In the genomic region with DNA sequence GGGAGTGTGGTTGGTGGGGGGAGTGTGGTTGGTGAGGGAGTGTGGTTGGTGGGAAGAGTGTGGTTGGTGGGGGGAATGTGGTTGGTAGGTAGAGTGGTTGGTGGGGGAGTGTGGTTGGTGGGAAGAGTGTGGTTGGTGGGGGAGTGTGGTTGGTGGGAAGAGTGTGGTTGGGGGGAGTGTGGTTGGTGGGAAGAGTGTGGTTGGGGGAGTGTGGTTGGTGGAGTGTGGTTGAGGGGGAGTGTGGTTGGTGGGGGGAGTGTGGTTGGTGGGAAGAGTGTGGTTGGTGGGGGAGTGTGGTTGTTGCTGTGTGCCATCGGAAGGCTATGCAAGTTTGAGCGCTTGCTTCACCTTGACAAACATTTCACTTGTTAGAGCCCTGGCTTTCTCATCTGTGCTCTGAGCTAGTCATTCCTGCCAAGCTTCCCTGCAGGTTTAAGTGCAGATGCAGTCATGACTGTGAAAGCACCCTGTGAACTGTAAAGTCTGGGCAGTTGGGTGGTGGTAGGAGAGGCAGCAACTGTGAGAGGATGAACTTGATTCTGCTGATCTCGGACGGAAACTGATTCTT, we compare ENCODE assay signal across 1 cellular context.
TF ChIP-seq lines count a peak whose summit lies in the region.

No MANE protein-coding gene starts in this region.

TF ChIP-seq in WTC11, 78 proteins besides CTCF, POLR2A, EP300 and RAD21:
- TF ChIP-seq ZNF219 (CRISPR knock-in tag; IDR thresholded peaks at IDR 0.05; ENCODE audit: borderline replicate concordance), result no peak
- no peak for TF ChIP-seq KAT7 (CRISPR knock-in tag; IDR thresholded peaks at IDR 0.05; ENCODE audit: borderline replicate concordance)
- no peak for TF ChIP-seq TEAD1 (CRISPR knock-in tag; IDR thresholded peaks at IDR 0.05)
- no peak for TF ChIP-seq GABPB1 (CRISPR knock-in tag; IDR thresholded peaks at IDR 0.05)
- no peak for TF ChIP-seq GRHL2 (CRISPR knock-in tag; IDR thresholded peaks at IDR 0.05; ENCODE audit: insufficient replicate concordance, severe bottlenecking)
- no peak for TF ChIP-seq ZNF263 (CRISPR knock-in tag; IDR thresholded peaks at IDR 0.05; ENCODE audit: low read depth)
- no peak for TF ChIP-seq NR2C2 (CRISPR knock-in tag; IDR thresholded peaks at IDR 0.05)
- TF ChIP-seq, protein P1, sequence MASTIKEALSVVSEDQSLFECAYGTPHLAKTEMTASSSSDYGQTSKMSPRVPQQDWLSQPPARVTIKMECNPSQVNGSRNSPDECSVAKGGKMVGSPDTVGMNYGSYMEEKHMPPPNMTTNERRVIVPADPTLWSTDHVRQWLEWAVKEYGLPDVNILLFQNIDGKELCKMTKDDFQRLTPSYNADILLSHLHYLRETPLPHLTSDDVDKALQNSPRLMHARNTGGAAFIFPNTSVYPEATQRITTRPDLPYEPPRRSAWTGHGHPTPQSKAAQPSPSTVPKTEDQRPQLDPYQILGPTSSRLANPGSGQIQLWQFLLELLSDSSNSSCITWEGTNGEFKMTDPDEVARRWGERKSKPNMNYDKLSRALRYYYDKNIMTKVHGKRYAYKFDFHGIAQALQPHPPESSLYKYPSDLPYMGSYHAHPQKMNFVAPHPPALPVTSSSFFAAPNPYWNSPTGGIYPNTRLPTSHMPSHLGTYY (CRISPR knock-in tag; IDR thresholded peaks at IDR 0.05), result no peak
- no peak for TF ChIP-seq SMAD3 (CRISPR knock-in tag; IDR thresholded peaks at IDR 0.05; ENCODE audit: borderline replicate concordance)
- TF ChIP-seq, protein P2, sequence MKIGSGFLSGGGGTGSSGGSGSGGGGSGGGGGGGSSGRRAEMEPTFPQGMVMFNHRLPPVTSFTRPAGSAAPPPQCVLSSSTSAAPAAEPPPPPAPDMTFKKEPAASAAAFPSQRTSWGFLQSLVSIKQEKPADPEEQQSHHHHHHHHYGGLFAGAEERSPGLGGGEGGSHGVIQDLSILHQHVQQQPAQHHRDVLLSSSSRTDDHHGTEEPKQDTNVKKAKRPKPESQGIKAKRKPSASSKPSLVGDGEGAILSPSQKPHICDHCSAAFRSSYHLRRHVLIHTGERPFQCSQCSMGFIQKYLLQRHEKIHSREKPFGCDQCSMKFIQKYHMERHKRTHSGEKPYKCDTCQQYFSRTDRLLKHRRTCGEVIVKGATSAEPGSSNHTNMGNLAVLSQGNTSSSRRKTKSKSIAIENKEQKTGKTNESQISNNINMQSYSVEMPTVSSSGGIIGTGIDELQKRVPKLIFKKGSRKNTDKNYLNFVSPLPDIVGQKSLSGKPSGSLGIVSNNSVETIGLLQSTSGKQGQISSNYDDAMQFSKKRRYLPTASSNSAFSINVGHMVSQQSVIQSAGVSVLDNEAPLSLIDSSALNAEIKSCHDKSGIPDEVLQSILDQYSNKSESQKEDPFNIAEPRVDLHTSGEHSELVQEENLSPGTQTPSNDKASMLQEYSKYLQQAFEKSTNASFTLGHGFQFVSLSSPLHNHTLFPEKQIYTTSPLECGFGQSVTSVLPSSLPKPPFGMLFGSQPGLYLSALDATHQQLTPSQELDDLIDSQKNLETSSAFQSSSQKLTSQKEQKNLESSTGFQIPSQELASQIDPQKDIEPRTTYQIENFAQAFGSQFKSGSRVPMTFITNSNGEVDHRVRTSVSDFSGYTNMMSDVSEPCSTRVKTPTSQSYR (CRISPR knock-in tag; IDR thresholded peaks at IDR 0.05), result no peak
- TF ChIP-seq NFATC4 (CRISPR knock-in tag; IDR thresholded peaks at IDR 0.05), result no peak
- no peak for TF ChIP-seq TP53 (CRISPR knock-in tag; IDR thresholded peaks at IDR 0.05)
- TF ChIP-seq, protein P3, sequence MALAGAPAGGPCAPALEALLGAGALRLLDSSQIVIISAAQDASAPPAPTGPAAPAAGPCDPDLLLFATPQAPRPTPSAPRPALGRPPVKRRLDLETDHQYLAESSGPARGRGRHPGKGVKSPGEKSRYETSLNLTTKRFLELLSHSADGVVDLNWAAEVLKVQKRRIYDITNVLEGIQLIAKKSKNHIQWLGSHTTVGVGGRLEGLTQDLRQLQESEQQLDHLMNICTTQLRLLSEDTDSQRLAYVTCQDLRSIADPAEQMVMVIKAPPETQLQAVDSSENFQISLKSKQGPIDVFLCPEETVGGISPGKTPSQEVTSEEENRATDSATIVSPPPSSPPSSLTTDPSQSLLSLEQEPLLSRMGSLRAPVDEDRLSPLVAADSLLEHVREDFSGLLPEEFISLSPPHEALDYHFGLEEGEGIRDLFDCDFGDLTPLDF (CRISPR knock-in tag; IDR thresholded peaks at IDR 0.05), result no peak
TF ChIP-seq in WTC11: peak in this region for 0.
